In genomic region chr6:150543178-150543577, GRCh38 we compare ENCODE assay signal across 25 cellular contexts.
"Had no signal": no experiment of that assay in that cellular context is flagged by ENCODE, and none has a peak within 500 bp of the region (broad histone marks: within the 10 kb centered on the region; RNA-seq: fewer than 3 reads in every experiment).

No MANE protein-coding gene starts in this region.

- H3K27me3 ChIP-seq: testis, thyroid gland, tibial nerve, transverse colon, upper lobe of left lung, upper lobe of right lung, uterus, vagina had no signal

- H3K4me3 ChIP-seq: stomach, suprapubic skin, testis, thoracic aorta, thyroid gland, tibial artery, tibial nerve, transverse colon, upper lobe of left lung, upper lobe of right lung, uterus, vagina had no signal

- H3K27ac ChIP-seq: stomach, suprapubic skin, testis, thoracic aorta, thyroid gland, tibial artery, tibial nerve, transverse colon, upper lobe of left lung, upper lobe of right lung, uterus, vagina had no signal

- ATAC-seq: stimulated activated effector memory CD8-positive, alpha-beta T cell treated with anti-CD3 and anti-CD28 coated beads, Interleukin-12 subunit alpha, Interleukin-12 subunit beta, amount 100 ng/mL, for 72 hours; stimulated activated memory B cell treated with anti-CD40 and anti-IgM and Interleukin-4, amounts not matched to agents 10 μg/mL and 1 μg/mL and 100 μg/mL, for 72 hours; stimulated activated naive B cell treated with anti-CD40 and anti-IgM and Interleukin-4, amounts not matched to agents 10 μg/mL and 1 μg/mL and 100 μg/mL, for 72 hours; stimulated activated naive CD8-positive, alpha-beta T cell treated with anti-CD3 and anti-CD28 coated beads, Interleukin-15, amount 100 ng/mL, for 72 hours; stimulated activated naive CD8-positive, alpha-beta T cell treated with anti-CD3 and anti-CD28 coated beads, Interleukin-15, Interleukin-2, amounts not matched to agents 100 U/mL and 50 U/mL, for 24 hours; upper lobe of right lung had no signal

- H3K4me1 ChIP-seq: tibial artery, upper lobe of right lung, uterus, vagina had no signal

- H3K36me3 ChIP-seq: stomach, suprapubic skin, thoracic aorta, thyroid gland, tibial artery, tibial nerve, transverse colon, upper lobe of left lung, upper lobe of right lung, uterus, vagina had no signal

- DNase-seq: stimulated activated CD4-positive, alpha-beta T cell treated with anti-CD3 and anti-CD28 coated beads, Interleukin-2, amount 100 ng/mL, for 48 hours; stimulated activated CD4-positive, alpha-beta T cell treated with anti-CD3 and anti-CD28 coated beads, Interleukin-4, amount 100 ng/mL, for 1 hour; stimulated activated CD4-positive, alpha-beta T cell treated with anti-CD3 and anti-CD28 coated beads, Interleukin-4, amount 100 ng/mL, for 24 hours; stimulated activated CD4-positive, alpha-beta T cell treated with anti-CD3 and anti-CD28 coated beads, Interleukin-4, amount 100 ng/mL, for 4 hours; stimulated activated CD8-positive, alpha-beta memory T cell treated with anti-CD3 and anti-CD28 coated beads, Interleukin-4, amount 100 ng/mL, for 48 hours; stimulated activated naive B cell treated with anti-CD40 and anti-IgM and Interleukin-4, amounts not matched to agents 10 μg/mL and 1 μg/mL and 100 μg/mL, for 72 hours; stimulated activated naive CD4-positive, alpha-beta T cell; stimulated activated naive CD4-positive, alpha-beta T cell treated with Interleukin-2 at 50 U/mL for 16 hours; stimulated activated naive CD8-positive, alpha-beta T cell treated with anti-CD3 and anti-CD28 coated beads, Interleukin-15, amount 100 ng/mL, for 72 hours; stimulated activated naive CD8-positive, alpha-beta T cell treated with anti-CD3 and anti-CD28 coated beads, Interleukin-15, Interleukin-2, amounts not matched to agents 100 U/mL and 50 U/mL, for 24 hours; stomach; testis; thyroid gland; tibial artery; transverse colon; trophoblast cell; upper lobe of left lung; upper lobe of right lung; uterus had no signal

- H3K9me3 ChIP-seq: stomach, suprapubic skin, testis, thoracic aorta, thyroid gland, tibial artery, tibial nerve, transverse colon, upper lobe of left lung, upper lobe of right lung, uterus, vagina had no signal
